ENCODE assay signal across 1 cellular context in the genomic region with DNA sequence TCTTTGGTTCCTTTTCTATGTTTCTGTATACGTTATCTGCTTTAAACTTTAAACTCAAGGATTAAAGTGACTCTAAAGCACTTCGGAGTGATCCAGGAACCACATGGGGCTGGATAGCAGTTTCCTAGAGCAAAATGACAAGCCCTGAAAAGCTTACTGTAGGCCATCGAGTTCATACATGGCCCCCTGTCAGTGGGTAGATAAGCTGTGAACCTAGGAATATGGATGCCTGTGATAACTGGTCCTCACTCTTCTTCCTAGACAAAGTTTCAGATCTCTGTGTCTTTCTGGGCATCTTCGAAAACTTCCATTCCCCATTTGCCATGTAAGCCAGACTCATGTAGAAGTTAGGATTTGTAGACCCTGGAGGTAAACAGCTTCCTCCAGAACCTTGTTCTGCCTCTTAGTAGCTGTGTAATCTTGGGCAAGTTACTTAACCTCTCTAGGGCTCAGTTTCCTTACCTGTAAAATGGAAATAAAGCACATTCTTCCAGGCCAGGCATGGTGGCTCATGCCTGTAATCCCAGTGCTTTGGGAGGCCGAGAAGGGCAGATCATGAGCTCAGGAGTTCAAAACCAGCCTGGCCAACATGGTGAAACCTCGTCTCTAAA.
TF ChIP-seq lines count a peak whose summit lies in the region.

No MANE protein-coding gene starts in this region.

TF ChIP-seq in endothelial cell of umbilical vein, 7 proteins besides CTCF, POLR2A, EP300 and RAD21 (continued from another document):
- TF ChIP-seq, protein P1, sequence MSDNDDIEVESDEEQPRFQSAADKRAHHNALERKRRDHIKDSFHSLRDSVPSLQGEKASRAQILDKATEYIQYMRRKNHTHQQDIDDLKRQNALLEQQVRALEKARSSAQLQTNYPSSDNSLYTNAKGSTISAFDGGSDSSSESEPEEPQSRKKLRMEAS (IDR thresholded peaks at IDR 0.05; ENCODE audit: insufficient read depth, insufficient read length) = no peak
